26 cellular contexts compared by ENCODE assay signal in genomic region chr22:38067771-38068360, GRCh38. TPM values are rescaled to one million over a fixed set of nuclear protein-coding genes. Genes with fewer than 3 reads are reported as not detected.
DNase-seq lines count a peak whose midpoint lies in the region; ATAC-seq and TF ChIP-seq lines count a peak whose summit lies in the region.
"Had no signal": no experiment of that assay in that cellular context is flagged by ENCODE, and none has a peak within 500 bp of the region (broad histone marks: within the 10 kb centered on the region; RNA-seq: fewer than 3 reads in every experiment).

No MANE protein-coding gene starts in this region.

- peaks cover 18% of the 10 kb centered on the region for H3K36me3 Mint-ChIP-seq in WTC11

- no peaks in the 10 kb centered on the region for H4K20me1 ChIP-seq in BLaER1 treated with 17β-estradiol and CSF1 and Interleukin-3, amounts not matched to agents 10 nM and 100 nM

- DNase-seq in WTC11 (ENCODE audit: low spot score) (no peak), right atrium auricular region (ENCODE audit: low spot score) (no peak), NCI-H2029 treated with DMSO at 0.1 percent for 48 hours (lab: John Stamatoyannopoulos, UW) (no peak), HAP-1 (ENCODE audit: low spot score in 2 of 2) (no peak), RWPE1 (ENCODE audit: low spot score) (no peak)
- DNase-seq: ACHN; activated CD8-positive, alpha-beta memory T cell treated with anti-CD3 and anti-CD28 coated beads, Interleukin-2, amount 50 U/mL, for 48 hours; activated naive CD8-positive, alpha-beta T cell treated with anti-CD3 and anti-CD28 coated beads, Interleukin-2, amount 50 U/mL, for 24 hours; IMR-90; kidney glomerular epithelial cell; mesenchymal stem cell; NCI-H1436; NCI-H2171; NCI-H748 treated with DMSO at 0.1 percent for 48 hours; ovary; SIG-M5; stimulated activated CD4-positive, alpha-beta T cell treated with anti-CD3 and anti-CD28 coated beads, Interleukin-2, amount 100 ng/mL, for 24 hours; stimulated activated naive CD8-positive, alpha-beta T cell treated with anti-CD3 and anti-CD28 coated beads, Interleukin-15, Interleukin-2, amounts not matched to agents 100 U/mL and 50 U/mL, for 24 hours; T-helper 1 cell had no signal

- no peaks in the 10 kb centered on the region for H3K9me3 Mint-ChIP-seq in WTC11
- H3K9me3 Mint-ChIP-seq: activated naive CD8-positive, alpha-beta T cell treated with anti-CD3 and anti-CD28 coated beads, Interleukin-2, amount 50 U/mL, for 24 hours had no signal

- no peak overlapping the region for H3K4me3 Mint-ChIP-seq in WTC11
- H3K4me3 Mint-ChIP-seq: activated naive CD8-positive, alpha-beta T cell treated with anti-CD3 and anti-CD28 coated beads, Interleukin-2, amount 50 U/mL, for 24 hours had no signal

- H3K27me3 Mint-ChIP-seq in WTC11 (ENCODE audit: low read depth), result no peaks in the 10 kb centered on the region
- H3K27me3 Mint-ChIP-seq: activated naive CD8-positive, alpha-beta T cell treated with anti-CD3 and anti-CD28 coated beads, Interleukin-2, amount 50 U/mL, for 24 hours had no signal

- H3K36me3 ChIP-seq in BLaER1 treated with 17β-estradiol and CSF1 and Interleukin-3, amounts not matched to agents 10 nM and 100 nM, result peaks cover 0 to 13% (median 0%) of the 10 kb centered on the region in 11 experiments; a peak in 3 of 22 replicates
- peaks cover 31% of the 10 kb centered on the region for H3K36me3 ChIP-seq in right atrium auricular region
- H3K36me3 ChIP-seq in stomach smooth muscle (ENCODE audit: control insufficient read depth in 2 of 2, insufficient read depth in 2 of 2, low read length in 2 of 2), result peaks cover 10 to 18% of the 10 kb centered on the region in 2 donors
- H3K36me3 ChIP-seq in HAP-1 (replicated peaks), result peaks cover 27% of the 10 kb centered on the region

- CTCF ChIA-PET in WTC11 (lab: Charles Lee), result interaction anchor here (1.1 to 6.4 kb wide), 6 partner anchors 11 to 163 kb away, joined by 3 to 44 read pairs (median 8); partner anchors contain the start of gene PICK1
- CTCF ChIA-PET in RWPE1 (lab: Yijun Ruan, JAX), result no interaction called here

- H3K9me3 ChIP-seq in BLaER1 treated with 17β-estradiol and CSF1 and Interleukin-3, amounts not matched to agents 10 nM and 100 nM (replicated peaks in 1 of 11), result no peaks in the 10 kb centered on the region
- H3K9me3 ChIP-seq in right atrium auricular region (no peaks in the 10 kb centered on the region), stomach smooth muscle (ENCODE audit: control insufficient read depth in 2 of 2, low read length in 2 of 2) (no peaks in the 10 kb centered on the region), HAP-1 (no peaks in the 10 kb centered on the region)
- H3K9me3 ChIP-seq: ovary had no signal

- peak overlapping the region in 8 of 10 experiments; percentile 39 to 64 (median 56); a peak in 15 of 20 replicates for H3K4me3 ChIP-seq in BLaER1 treated with 17β-estradiol and CSF1 and Interleukin-3, amounts not matched to agents 10 nM and 100 nM
- H3K4me3 ChIP-seq in right atrium auricular region (no peak overlapping the region), stomach smooth muscle (ENCODE audit: low read length in 2 of 2) (no peak overlapping the region), HAP-1 (no peak overlapping the region)
- H3K4me3 ChIP-seq: ovary, skin epidermis had no signal

- peaks cover 56 to 91% (median 87%) of the 10 kb centered on the region in 10 experiments for H3K4me1 ChIP-seq in BLaER1 treated with 17β-estradiol and CSF1 and Interleukin-3, amounts not matched to agents 10 nM and 100 nM
- peaks cover 0 to 36% of the 10 kb centered on the region in 2 donors for H3K4me1 ChIP-seq in right atrium auricular region
- H3K4me1 ChIP-seq in stomach smooth muscle (ENCODE audit: control insufficient read depth, insufficient read depth, low read length), result peaks cover 31% of the 10 kb centered on the region
- no peaks in the 10 kb centered on the region for H3K4me1 ChIP-seq in HAP-1

- H3K9ac ChIP-seq in BLaER1 treated with 17β-estradiol and CSF1 and Interleukin-3, amounts not matched to agents 10 nM and 100 nM, result peak overlapping the region; percentile 42 to 86 (median 75)
- peak overlapping the region in 1 of 2 donors; percentile 58 for H3K9ac ChIP-seq in stomach smooth muscle (ENCODE audit: low read length in 2 of 2)

- H3K27ac Mint-ChIP-seq in WTC11, result peak overlapping the region; percentile 32; the same call in 1 of the 2 replicates
- H3K27ac Mint-ChIP-seq: activated naive CD8-positive, alpha-beta T cell treated with anti-CD3 and anti-CD28 coated beads, Interleukin-2, amount 50 U/mL, for 24 hours had no signal

- POLR2A ChIA-PET in WTC11 (lab: Charles Lee), result interaction anchor here (1.1 kb wide), 2 partner anchors 30 to 114 kb away, joined by 3 to 5 read pairs; no protein-coding TSS in a partner anchor
- POLR2A ChIA-PET in RWPE1 (lab: Yijun Ruan, JAX; ENCODE audit: low non-redundant PET), result no interaction called here

- peaks cover 0 to 18% (median 0%) of the 10 kb centered on the region in 11 experiments; a peak in 1 of 22 replicates for H3K27me3 ChIP-seq in BLaER1 treated with 17β-estradiol and CSF1 and Interleukin-3, amounts not matched to agents 10 nM and 100 nM
- no peaks in the 10 kb centered on the region for H3K27me3 ChIP-seq in right atrium auricular region
- no peaks in the 10 kb centered on the region for H3K27me3 ChIP-seq in stomach smooth muscle (ENCODE audit: control insufficient read depth in 1 of 2, insufficient read depth in 2 of 2, low read length in 2 of 2)
- no peaks in the 10 kb centered on the region for H3K27me3 ChIP-seq in HAP-1 (ENCODE audit: low read depth)
- H3K27me3 ChIP-seq: ovary had no signal

- H3K4me1 Mint-ChIP-seq in WTC11, result no peaks in the 10 kb centered on the region
- H3K4me1 Mint-ChIP-seq: activated naive CD8-positive, alpha-beta T cell treated with anti-CD3 and anti-CD28 coated beads, Interleukin-2, amount 50 U/mL, for 24 hours had no signal

- in situ Hi-C loops in HAP-1 (cut with MboI; ENCODE audit: low sequenced_read_pairs), result no loop called here

- TF ChIP-seq CTCF in WTC11 (IDR thresholded peaks at IDR 0.05) (no peak), right atrium auricular region (IDR thresholded peaks at IDR 0.05) (no peak), RWPE1 (conservative IDR thresholded peaks at IDR 0.05; ENCODE audit: low read depth) (no peak)

- no peak for ATAC-seq in WTC11
- ATAC-seq in HG03095 (IDR thresholded peaks at IDR 0.05; ENCODE audit: unreplicated experiment), result no peak
- ATAC-seq: activated naive CD8-positive, alpha-beta T cell treated with anti-CD3 and anti-CD28 coated beads, Interleukin-2, amount 50 U/mL, for 24 hours; stimulated activated naive CD8-positive, alpha-beta T cell treated with anti-CD3 and anti-CD28 coated beads, Interleukin-15, Interleukin-2, amounts not matched to agents 100 U/mL and 50 U/mL, for 24 hours had no signal

- peak overlapping the region; percentile 73 to 100 (median 95) for H3K4me2 ChIP-seq in BLaER1 treated with 17β-estradiol and CSF1 and Interleukin-3, amounts not matched to agents 10 nM and 100 nM

- H3K27ac ChIP-seq in BLaER1 treated with 17β-estradiol and CSF1 and Interleukin-3, amounts not matched to agents 10 nM and 100 nM, result peak overlapping the region in 10 of 11 experiments; percentile 20 to 86 (median 76); a peak in 19 of 22 replicates
- peak overlapping the region; percentile 81 to 89 for H3K27ac ChIP-seq in right atrium auricular region
- peak overlapping the region; percentile 80 for H3K27ac ChIP-seq in stomach smooth muscle (ENCODE audit: low read length)
- no peak overlapping the region for H3K27ac ChIP-seq in RWPE1
- H3K27ac ChIP-seq: C4-2B, HL-60 had no signal

TF ChIP-seq in WTC11, 78 proteins besides CTCF, POLR2A, EP300 and RAD21 (continues in another document):
- no peak for TF ChIP-seq MAX (CRISPR knock-in tag; IDR thresholded peaks at IDR 0.05)
- no peak for TF ChIP-seq GRHL2 (CRISPR knock-in tag; IDR thresholded peaks at IDR 0.05; ENCODE audit: insufficient replicate concordance, severe bottlenecking)
- no peak for TF ChIP-seq ATF3 (CRISPR knock-in tag; conservative IDR thresholded peaks at IDR 0.05)
- no peak for TF ChIP-seq ZNF281 (CRISPR knock-in tag; IDR thresholded peaks at IDR 0.05)
- TF ChIP-seq ZNF138 (CRISPR knock-in tag; conservative IDR thresholded peaks at IDR 0.05), result no peak

RNA-seq across cellular contexts. Expression of gene PICK1, which starts 10.7 kb away (rescaled TPM):
- total RNA-seq in WTC11 (2021), result 28.1 to 33.4 TPM (median 28.2 TPM) in 3 replicates
- total RNA-seq in right atrium auricular region, result 10 to 100 TPM; 33.1 to 36.0 TPM

RNA-seq across cellular contexts. Expression of gene SLC16A8, which starts 16.1 kb away (rescaled TPM):
- 0.53 to 0.98 TPM (median 0.57 TPM) in 3 replicates for total RNA-seq in WTC11 (2021)
- under 1 TPM in 1 of 2 donors, not detected in 1; 0.28 TPM for total RNA-seq in right atrium auricular region
- total RNA-seq: IMR-90 had no signal

RNA-seq across cellular contexts. Expression of gene BAIAP2L2, which starts 42.6 kb away (rescaled TPM):
- total RNA-seq in WTC11 (2021) (3.0 to 5.7 TPM (median 4.9 TPM) in 3 replicates), right atrium auricular region (under 1 TPM in 1 of 2 donors, not detected in 1; 0.63 TPM)
- total RNA-seq: urinary bladder had no signal

Comparison
In these comparisons a context has a peak if more than half of its experiments do, and no peak if none do; other contexts are left out.
1. H3K4me3 ChIP-seq: peak in BLaER1 treated with 17β-estradiol and CSF1 and Interleukin-3, amounts not matched to agents 10 nM and 100 nM (8 of 10); none in right atrium auricular region (0 of 2), stomach smooth muscle (0 of 2) and HAP-1 (single experiment).